ENCODE assay signal across 1 cellular context in the genomic region with DNA sequence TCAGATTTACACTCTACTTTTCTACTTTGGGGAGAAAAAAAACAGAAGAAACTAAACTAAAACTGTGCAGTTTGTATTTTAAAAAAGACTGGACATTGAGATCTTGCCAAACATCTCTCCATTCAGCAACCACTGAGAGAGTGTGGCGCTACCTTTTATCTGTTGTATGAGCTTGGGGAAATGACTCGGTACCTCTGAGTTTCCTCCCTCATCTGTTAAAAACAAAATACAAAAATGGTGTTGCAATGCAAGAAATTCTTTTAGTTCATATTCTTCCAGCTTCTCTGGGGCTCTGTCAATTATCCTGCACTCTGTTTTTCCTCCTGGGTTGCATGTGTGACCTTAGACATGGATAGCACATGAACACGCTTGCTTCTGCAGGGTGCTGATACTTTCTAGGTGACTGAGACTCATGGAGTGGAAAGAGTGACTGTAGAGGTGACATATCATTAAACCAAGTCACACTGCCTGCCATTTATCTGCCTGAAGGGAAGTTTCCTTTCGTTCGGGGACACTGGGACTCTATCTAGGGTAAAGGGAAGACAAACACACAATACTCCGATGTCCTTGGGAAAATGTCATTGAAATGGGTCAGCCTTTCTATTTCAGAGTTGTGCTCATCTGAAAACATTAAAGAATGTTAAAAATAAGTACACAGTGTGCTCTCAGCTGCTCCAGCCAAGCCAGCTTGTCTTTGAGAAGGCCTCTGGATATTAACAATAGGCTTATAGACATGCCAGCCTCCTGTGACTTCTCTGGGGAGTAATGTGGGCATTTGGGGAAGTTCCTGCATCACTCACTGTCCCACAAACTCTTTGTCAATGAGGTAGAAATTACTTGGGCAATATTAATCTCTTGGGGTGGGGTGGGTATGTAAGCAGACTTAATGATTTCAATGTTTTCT.
TF ChIP-seq lines count a peak whose summit lies in the region.

No MANE protein-coding gene starts in this region.

TF ChIP-seq in IMR-90, 13 proteins besides CTCF, POLR2A, EP300 and RAD21 (continued from another document):
- TF ChIP-seq, protein P1, sequence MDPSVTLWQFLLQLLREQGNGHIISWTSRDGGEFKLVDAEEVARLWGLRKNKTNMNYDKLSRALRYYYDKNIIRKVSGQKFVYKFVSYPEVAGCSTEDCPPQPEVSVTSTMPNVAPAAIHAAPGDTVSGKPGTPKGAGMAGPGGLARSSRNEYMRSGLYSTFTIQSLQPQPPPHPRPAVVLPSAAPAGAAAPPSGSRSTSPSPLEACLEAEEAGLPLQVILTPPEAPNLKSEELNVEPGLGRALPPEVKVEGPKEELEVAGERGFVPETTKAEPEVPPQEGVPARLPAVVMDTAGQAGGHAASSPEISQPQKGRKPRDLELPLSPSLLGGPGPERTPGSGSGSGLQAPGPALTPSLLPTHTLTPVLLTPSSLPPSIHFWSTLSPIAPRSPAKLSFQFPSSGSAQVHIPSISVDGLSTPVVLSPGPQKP (IDR thresholded peaks at IDR 0.05; ENCODE audit: borderline replicate concordance, low read depth, low read length): no peak
